Comparison of ENCODE assay signal across 10 cellular contexts in the genomic region with DNA sequence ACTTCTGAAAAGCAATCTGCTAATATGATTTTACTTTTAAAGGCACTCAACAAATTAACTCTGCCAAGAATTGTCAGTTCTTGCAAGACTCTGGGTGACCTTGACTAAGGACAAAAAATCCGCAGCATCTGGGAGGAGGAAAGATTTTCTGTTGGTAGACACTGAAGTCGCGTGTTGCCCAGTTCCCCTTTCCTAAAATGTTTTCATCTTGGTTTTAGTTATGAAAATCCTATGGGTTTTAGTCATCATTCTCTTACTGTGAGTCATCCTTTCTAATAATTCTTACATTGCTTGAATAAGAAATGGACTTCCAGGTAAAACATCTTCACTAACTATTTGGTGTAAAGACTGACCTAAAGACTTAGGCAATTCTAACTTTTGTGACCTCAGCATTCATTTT. TPM values are rescaled to one million over a fixed set of nuclear protein-coding genes. Genes with fewer than 3 reads are reported as not detected.
DNase-seq lines count a peak whose midpoint lies in the region; ATAC-seq and TF ChIP-seq lines count a peak whose summit lies in the region.
"Had no signal": no experiment of that assay in that cellular context is flagged by ENCODE, and none has a peak within 500 bp of the region (broad histone marks: within the 10 kb centered on the region; RNA-seq: fewer than 3 reads in every experiment).

No MANE protein-coding gene starts in this region.

- CTCF ChIA-PET in T-cell (lab: Charles Lee), result interaction anchor here in 1 of 2 donors (0.7 to 1.6 kb wide), 2 partner anchors 117 to 1845 kb away, joined by 3 to 4 read pairs; no protein-coding TSS in a partner anchor

- ATAC-seq in T-cell (replicated peaks in 1 of 4), result no peak

- POLR2A ChIA-PET in T-cell (lab: Charles Lee), result no interaction called here

- H3K27ac Mint-ChIP-seq in brain, result peak overlapping the region in 4 of 5 experiments; percentile 71 to 92 (median 86)
- H3K27ac Mint-ChIP-seq in type B pancreatic cell, result peak overlapping the region; percentile 34
- H3K27ac Mint-ChIP-seq in T-cell, result no peak overlapping the region

- in situ Hi-C loops in KBM-7 (cut with MboI; ENCODE audit: low pct_unique_long_range_greater_than_20kb, low sequenced_read_pairs), result loop anchor here (10.0 kb wide), 1 partner anchor 110 kb away; no protein-coding TSS in a partner anchor

- H3K27me3 Mint-ChIP-seq in brain (peaks cover 7% of the 10 kb centered on the region), type B pancreatic cell (peaks cover 7% of the 10 kb centered on the region), T-cell (no peaks in the 10 kb centered on the region)

- H3K4me3 Mint-ChIP-seq in brain, result peak overlapping the region in 1 of 5 experiments; percentile 37
- peak overlapping the region; percentile 4 for H3K4me3 Mint-ChIP-seq in type B pancreatic cell
- no peak overlapping the region for H3K4me3 Mint-ChIP-seq in T-cell

- H3K4me1 Mint-ChIP-seq in brain (peaks cover 72% of the 10 kb centered on the region), type B pancreatic cell (ENCODE audit: unreplicated experiment) (peaks cover 19% of the 10 kb centered on the region), T-cell (peaks cover 16 to 17% (median 16%) of the 10 kb centered on the region in 3 donors)

- H3K9me3 Mint-ChIP-seq in brain, result peaks cover 0 to 2% (median 0%) of the 10 kb centered on the region in 5 experiments
- H3K9me3 Mint-ChIP-seq in type B pancreatic cell, result no peaks in the 10 kb centered on the region
- H3K9me3 Mint-ChIP-seq in T-cell, result no peaks in the 10 kb centered on the region

- TF ChIP-seq CTCF in brain (conservative IDR thresholded peaks at IDR 0.05), result no peak
- TF ChIP-seq CTCF in type B pancreatic cell (conservative IDR thresholded peaks at IDR 0.05), result no peak

- DNase-seq in SKM-1 treated with dmso at 0.1 percent for 144 hours (lab: John Stamatoyannopoulos, UW; ENCODE audit: unreplicated experiment), result peak; percentile 8
- no peak for DNase-seq in SKM-1 (lab: John Stamatoyannopoulos, UW; ENCODE audit: unreplicated experiment)
- DNase-seq in KBM-7, result peak; percentile 56
- no peak for DNase-seq in type B pancreatic cell (ENCODE audit: extremely low spot score, unreplicated experiment)
- DNase-seq in nucleus accumbens (lab: John Stamatoyannopoulos, UW), result no peak
- no peak for DNase-seq in T-cell
- no peak for DNase-seq in DMS79 (lab: John Stamatoyannopoulos, UW)
- DNase-seq: activated effector memory CD4-positive, alpha-beta T cell treated with anti-CD3 and anti-CD28 coated beads, Interleukin-2, amount 50 U/mL, for 16 hours had no signal

- H3K36me3 Mint-ChIP-seq in brain (no peaks in the 10 kb centered on the region), type B pancreatic cell (peaks cover 3% of the 10 kb centered on the region), T-cell (no peaks in the 10 kb centered on the region)

RNA-seq across cellular contexts. Expression of gene GSG1, which starts 9.1 kb away (rescaled TPM):
- not detected for polyA plus RNA-seq in brain (ENCODE audit: insufficient read depth, low read depth, low replicate concordance)
- total RNA-seq in type B pancreatic cell (ENCODE audit: low replicate concordance) (0.36 and 2.0 TPM in 2 replicates), T-cell (not detected)
- total RNA-seq: tibial nerve had no signal

RNA-seq across cellular contexts. Expression of gene FAM234B, which starts 50.2 kb away (rescaled TPM):
- 17.1 TPM for polyA plus RNA-seq in brain (ENCODE audit: insufficient read depth, low read depth, low replicate concordance)
- total RNA-seq in type B pancreatic cell (ENCODE audit: low replicate concordance) (11.9 and 20.5 TPM in 2 replicates), T-cell (1 to 10 TPM; 4.3 to 5.8 (median 4.6) TPM)

Comparison
In these comparisons a context has a peak if more than half of its experiments do, and no peak if none do; other contexts are left out.
1. DNase-seq: peak in SKM-1 treated with dmso at 0.1 percent for 144 hours (single experiment) and KBM-7 (single experiment); none in SKM-1 (single experiment), type B pancreatic cell (single experiment), nucleus accumbens (0 of 56), T-cell (0 of 34) and DMS79 (single experiment).
2. H3K27ac Mint-ChIP-seq: peak in brain (4 of 5) and type B pancreatic cell (single experiment); none in T-cell (0 of 2).